Comparison of ENCODE assay signal across 12 cellular contexts in the genomic region with DNA sequence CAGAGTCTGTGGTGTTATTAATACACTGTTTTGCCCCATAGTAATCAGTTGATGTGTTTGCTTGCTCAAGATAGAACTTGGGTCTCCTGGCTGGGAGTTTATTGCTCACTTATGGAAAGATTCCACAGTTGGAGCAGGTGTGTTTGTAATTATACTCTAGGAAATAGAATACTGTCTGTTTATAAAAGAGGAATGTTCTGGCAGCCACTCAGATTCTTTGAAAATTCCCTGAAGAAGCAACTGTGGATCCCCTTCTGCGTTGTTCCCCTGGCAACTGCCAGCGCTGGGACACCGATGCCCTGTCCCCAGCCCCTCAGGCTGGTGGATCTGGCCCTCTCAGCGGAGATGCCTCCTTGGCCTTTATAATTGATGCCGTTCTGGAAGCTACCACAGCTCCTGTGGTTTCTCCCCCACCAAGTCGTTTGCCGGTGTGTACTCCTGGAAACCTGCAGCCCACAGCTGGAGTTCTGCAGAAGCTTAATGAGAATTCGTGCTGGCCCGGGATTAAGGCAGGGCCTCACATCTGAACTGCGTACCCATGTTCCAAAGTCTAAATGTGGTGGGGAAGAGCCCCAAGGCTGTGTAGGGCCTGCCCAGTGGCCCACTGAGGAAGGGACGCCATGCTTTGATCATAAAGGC.
A peak's percentile ranks its signal among the peaks of the same experiment; 100 is the strongest.
DNase-seq lines count a peak whose midpoint lies in the region; ATAC-seq and TF ChIP-seq lines count a peak whose summit lies in the region.
"Had no signal": no experiment of that assay in that cellular context is flagged by ENCODE, and none has a peak within 500 bp of the region (broad histone marks: within the 10 kb centered on the region; RNA-seq: fewer than 3 reads in every experiment).

No MANE protein-coding gene starts in this region.

- no peaks in the 10 kb centered on the region for H4K20me1 ChIP-seq in neural progenitor cell (ENCODE audit: low read depth)

- no peak overlapping the region for H3K4me3 ChIP-seq in coronary artery
- H3K4me3 ChIP-seq in neural progenitor cell, result no peak overlapping the region
- no peak overlapping the region for H3K4me3 ChIP-seq in BE2C (ENCODE audit: low read depth, low read length)
- H3K4me3 ChIP-seq: skin epidermis had no signal

- peak overlapping the region; percentile 89 to 94 for H3K27ac Mint-ChIP-seq in natural killer cell treated with Interleukin-12 subunit alpha and Interleukin-12 subunit beta and Interleukin-15 and Interleukin-18, amount 100 ng/mL, for 72 hours
- H3K27ac Mint-ChIP-seq in natural killer cell (no peak overlapping the region), neural progenitor cell (no peak overlapping the region)
- H3K27ac Mint-ChIP-seq: activated naive CD4-positive, alpha-beta T cell treated with anti-CD3 and anti-CD28 coated beads, Interleukin-2, amount 50 U/mL, for 24 hours had no signal

- no peaks in the 10 kb centered on the region for H3F3A ChIP-seq in neural progenitor cell (ENCODE audit: low read depth)

- H3K79me2 ChIP-seq in neural progenitor cell (ENCODE audit: low read depth), result no peaks in the 10 kb centered on the region

- no peaks in the 10 kb centered on the region for H3K9me3 ChIP-seq in neural progenitor cell (ENCODE audit: low read depth)
- H3K9me3 ChIP-seq in BE2C, result no peaks in the 10 kb centered on the region

- intact Hi-C loops in natural killer cell (cut with micrococcal nuclease), result no loop called here

- H3K27me3 Mint-ChIP-seq in natural killer cell treated with Interleukin-12 subunit alpha and Interleukin-12 subunit beta and Interleukin-15 and Interleukin-18, amount 100 ng/mL, for 72 hours, result no peaks in the 10 kb centered on the region
- no peaks in the 10 kb centered on the region for H3K27me3 Mint-ChIP-seq in natural killer cell (ENCODE audit: low read depth in 2 of 2)
- peaks cover 4% of the 10 kb centered on the region for H3K27me3 Mint-ChIP-seq in neural progenitor cell (ENCODE audit: insufficient read depth, low read depth)
- H3K27me3 Mint-ChIP-seq: activated naive CD4-positive, alpha-beta T cell treated with anti-CD3 and anti-CD28 coated beads, Interleukin-2, amount 50 U/mL, for 24 hours had no signal

- H3K4me1 ChIP-seq in neural progenitor cell, result peaks cover 18% of the 10 kb centered on the region
- H3K4me1 ChIP-seq in BE2C, result no peaks in the 10 kb centered on the region

- peaks cover 54 to 57% of the 10 kb centered on the region in 2 donors for H3K4me1 Mint-ChIP-seq in natural killer cell treated with Interleukin-12 subunit alpha and Interleukin-12 subunit beta and Interleukin-15 and Interleukin-18, amount 100 ng/mL, for 72 hours (ENCODE audit: low read depth in 2 of 2)
- H3K4me1 Mint-ChIP-seq in natural killer cell (peaks cover 17 to 22% of the 10 kb centered on the region in 2 donors), neural progenitor cell (peaks cover 43% of the 10 kb centered on the region)

- no peaks in the 10 kb centered on the region for H3K27me3 ChIP-seq in neural progenitor cell
- H3K27me3 ChIP-seq in BE2C, result no peaks in the 10 kb centered on the region

- no peak overlapping the region for H3K4me3 Mint-ChIP-seq in natural killer cell treated with Interleukin-12 subunit alpha and Interleukin-12 subunit beta and Interleukin-15 and Interleukin-18, amount 100 ng/mL, for 72 hours
- H3K4me3 Mint-ChIP-seq in natural killer cell, result no peak overlapping the region
- H3K4me3 Mint-ChIP-seq in neural progenitor cell, result no peak overlapping the region
- H3K4me3 Mint-ChIP-seq: activated CD8-positive, alpha-beta T cell treated with anti-CD3 and anti-CD28 coated beads, Interleukin-2, amount 10 ng/mL, durations not matched to agents 7 days and 5 days; activated naive CD4-positive, alpha-beta T cell treated with anti-CD3 and anti-CD28 coated beads, Interleukin-2, amount 50 U/mL, for 24 hours had no signal

- peak overlapping the region; percentile 22 for H2AFZ ChIP-seq in neural progenitor cell (replicated peaks)

- no peak for ATAC-seq in natural killer cell treated with Interleukin-12 subunit alpha and Interleukin-12 subunit beta and Interleukin-15 and Interleukin-18, amount 100 ng/mL, for 72 hours
- ATAC-seq in natural killer cell (no peak), HG03108 (IDR thresholded peaks at IDR 0.05; ENCODE audit: unreplicated experiment) (no peak), GM19467 (IDR thresholded peaks at IDR 0.05; ENCODE audit: unreplicated experiment) (no peak)
- ATAC-seq: activated CD8-positive, alpha-beta T cell treated with anti-CD3 and anti-CD28 coated beads, Interleukin-2, amount 10 ng/mL, durations not matched to agents 7 days and 5 days had no signal

- H3K36me3 ChIP-seq in neural progenitor cell (no peaks in the 10 kb centered on the region), BE2C (peaks cover 4% of the 10 kb centered on the region)

- H3K27ac ChIP-seq in coronary artery (peak overlapping the region; percentile 68 to 77), neural progenitor cell (no peak overlapping the region), substantia nigra (ENCODE audit: low read depth, low read length, poor library complexity, severe bottlenecking) (no peak overlapping the region)

- TF ChIP-seq CTCF in natural killer cell (IDR thresholded peaks at IDR 0.05) (no peak), coronary artery (IDR thresholded peaks at IDR 0.05) (no peak), neural progenitor cell (IDR thresholded peaks at IDR 0.05) (no peak), BE2C (IDR thresholded peaks at IDR 0.05; ENCODE audit: low read depth, low read length) (no peak)

- H3K9ac ChIP-seq in neural progenitor cell, result no peak overlapping the region

- peak overlapping the region; percentile 21 for H3K4me2 ChIP-seq in neural progenitor cell

- no peak for DNase-seq in natural killer cell treated with Interleukin-12 subunit alpha and Interleukin-12 subunit beta and Interleukin-15 and Interleukin-18, amount 100 ng/mL, for 72 hours (ENCODE audit: low spot score)
- DNase-seq in natural killer cell (no peak), coronary artery (ENCODE audit: low spot score) (no peak), neural progenitor cell (ENCODE audit: low spot score) (peak; percentile 41), BE2C (no peak), substantia nigra (lab: John Stamatoyannopoulos, UW) (no peak)
- DNase-seq: activated CD8-positive, alpha-beta T cell treated with anti-CD3 and anti-CD28 coated beads, Interleukin-2, amount 10 ng/mL, durations not matched to agents 7 days and 5 days; C1 segment of cervical spinal cord had no signal

- H3K36me3 Mint-ChIP-seq in natural killer cell treated with Interleukin-12 subunit alpha and Interleukin-12 subunit beta and Interleukin-15 and Interleukin-18, amount 100 ng/mL, for 72 hours, result no peaks in the 10 kb centered on the region
- H3K36me3 Mint-ChIP-seq in natural killer cell, result no peaks in the 10 kb centered on the region
- H3K36me3 Mint-ChIP-seq in neural progenitor cell, result no peaks in the 10 kb centered on the region

- H3K9me3 Mint-ChIP-seq in natural killer cell treated with Interleukin-12 subunit alpha and Interleukin-12 subunit beta and Interleukin-15 and Interleukin-18, amount 100 ng/mL, for 72 hours, result no peaks in the 10 kb centered on the region
- H3K9me3 Mint-ChIP-seq in natural killer cell, result no peaks in the 10 kb centered on the region
- no peaks in the 10 kb centered on the region for H3K9me3 Mint-ChIP-seq in neural progenitor cell
- H3K9me3 Mint-ChIP-seq: activated naive CD4-positive, alpha-beta T cell treated with anti-CD3 and anti-CD28 coated beads, Interleukin-2, amount 50 U/mL, for 24 hours had no signal

Comparison
In these comparisons a context has a peak if more than half of its experiments do, and no peak if none do; other contexts are left out.
1. H3K27ac Mint-ChIP-seq: peak in natural killer cell treated with Interleukin-12 subunit alpha and Interleukin-12 subunit beta and Interleukin-15 and Interleukin-18, amount 100 ng/mL, for 72 hours (2 of 2); none in natural killer cell (0 of 2) and neural progenitor cell (single experiment).
2. H3K27ac ChIP-seq: peak in coronary artery (2 of 2); none in neural progenitor cell (single experiment) and substantia nigra (single experiment).